ENCODE assay signal across 10 cellular contexts in genomic region chr14:95255487-95255886, GRCh38.
DNase-seq lines count a peak whose midpoint lies in the region; ATAC-seq and TF ChIP-seq lines count a peak whose summit lies in the region.
"Had no signal": no experiment of that assay in that cellular context is flagged by ENCODE, and none has a peak within 500 bp of the region (broad histone marks: within the 10 kb centered on the region; RNA-seq: fewer than 3 reads in every experiment).

No MANE protein-coding gene starts in this region.

- H3K27me3 Mint-ChIP-seq in CD4-positive, alpha-beta memory T cell = peaks cover 0 to 3% of the 10 kb centered on the region in 2 donors
- H3K27me3 Mint-ChIP-seq: activated B cell treated with CpG ODN at 0.5 μM for 24 hours had no signal

- H3K27me3 ChIP-seq in heart left ventricle (peaks cover 0 to 3% (median 0%) of the 10 kb centered on the region in 9 donors), dorsolateral prefrontal cortex (no peaks in the 10 kb centered on the region)
- no peaks in the 10 kb centered on the region for H3K27me3 ChIP-seq in CD4-positive, alpha-beta memory T cell (ENCODE audit: insufficient read depth, low read length)

- no peak for TF ChIP-seq POLR2A in heart left ventricle (IDR thresholded peaks at IDR 0.05)

- DNase-seq in heart left ventricle (peak in 3 of 5 donors; percentile 48 to 58 (median 50)), Right ventricle myocardium inferior (ENCODE audit: missing footprints) (no peak), NCI-H345 (lab: John Stamatoyannopoulos, UW) (peak; percentile 95), dorsolateral prefrontal cortex (no peak), omental fat pad (ENCODE audit: low spot score) (no peak), GF-D8 (lab: John Stamatoyannopoulos, UW) (no peak)
- no peak for DNase-seq in CD4-positive, alpha-beta memory T cell
- DNase-seq: activated B cell treated with CpG ODN at 0.5 μM for 24 hours, DND-41 had no signal

- POLR2A ChIA-PET in CD4-positive, alpha-beta memory T cell (lab: Charles Lee; ENCODE audit: partially characterized antibody) = no interaction called here

- 40 to 48% (median 41%) methylated on average over 6 of the region's 6 CpGs for WGBS in heart left ventricle, 4 donors

- intact Hi-C loops in heart left ventricle (cut with DNase I) = loop anchor here in 1 of 10 donors (5.0 kb wide), 1 partner anchor 67 kb away; no protein-coding TSS in a partner anchor
- intact Hi-C loops in Right ventricle myocardium inferior (cut with DNase I) = no loop called here
- intact Hi-C loops in dorsolateral prefrontal cortex (cut with DNase I) = loop anchor here in 1 of 2 donors (5.0 kb wide), 1 partner anchor 37 kb away; no protein-coding TSS in a partner anchor
- intact Hi-C loops in CD4-positive, alpha-beta memory T cell (cut with micrococcal nuclease) = no loop called here

- peaks cover 6 to 44% (median 13%) of the 10 kb centered on the region in 12 donors for H3K4me1 ChIP-seq in heart left ventricle
- no peaks in the 10 kb centered on the region for H3K4me1 ChIP-seq in CD4-positive, alpha-beta memory T cell (ENCODE audit: insufficient read depth, low read length)

- TF ChIP-seq CTCF in heart left ventricle (IDR thresholded peaks at IDR 0.05) (no peak), dorsolateral prefrontal cortex (IDR thresholded peaks at IDR 0.05 in 54 of 56, conservative IDR thresholded peaks at IDR 0.05 in 2 of 56; ENCODE audit: low read depth in 1 of 56, partially characterized antibody in 56 of 56) (no peak), omental fat pad (IDR thresholded peaks at IDR 0.05) (no peak)

- no peaks in the 10 kb centered on the region for H3K9me3 Mint-ChIP-seq in CD4-positive, alpha-beta memory T cell
- H3K9me3 Mint-ChIP-seq: activated B cell treated with CpG ODN at 0.5 μM for 24 hours had no signal

- H3K9me3 ChIP-seq in heart left ventricle = no peaks in the 10 kb centered on the region
- no peaks in the 10 kb centered on the region for H3K9me3 ChIP-seq in CD4-positive, alpha-beta memory T cell (ENCODE audit: control insufficient read depth in 1 of 2, low read length in 2 of 2)

- no peak overlapping the region for H3K4me3 Mint-ChIP-seq in CD4-positive, alpha-beta memory T cell
- H3K4me3 Mint-ChIP-seq: activated B cell treated with CpG ODN at 0.5 μM for 24 hours had no signal

- no peaks in the 10 kb centered on the region for H3K4me1 Mint-ChIP-seq in CD4-positive, alpha-beta memory T cell

- H3K27ac ChIP-seq in heart left ventricle (no peak overlapping the region), dorsolateral prefrontal cortex (peak overlapping the region in 46 of 59 donors; percentile 12 to 87 (median 70))
- H3K27ac ChIP-seq in CD4-positive, alpha-beta memory T cell (ENCODE audit: low read depth, low read length) = no peak overlapping the region

- no peak overlapping the region for H3K4me3 ChIP-seq in heart left ventricle
- H3K4me3 ChIP-seq in dorsolateral prefrontal cortex = peak overlapping the region in 1 of 59 donors; percentile 3
- H3K4me3 ChIP-seq in CD4-positive, alpha-beta memory T cell (ENCODE audit: low read length in 2 of 2) = no peak overlapping the region

- CTCF ChIA-PET in CD4-positive, alpha-beta memory T cell (lab: Charles Lee; ENCODE audit: partially characterized antibody) = no interaction called here

- H3K36me3 Mint-ChIP-seq in CD4-positive, alpha-beta memory T cell = no peaks in the 10 kb centered on the region

- ATAC-seq in heart left ventricle (peak in 3 of 4 donors; percentile 41 to 55 (median 55)), Right ventricle myocardium inferior (no peak), omental fat pad (ENCODE audit: low FRiP score) (peak; percentile 63), GM21619 (IDR thresholded peaks at IDR 0.05; ENCODE audit: unreplicated experiment) (no peak)

- no peaks in the 10 kb centered on the region for H3K36me3 ChIP-seq in heart left ventricle
- H3K36me3 ChIP-seq in CD4-positive, alpha-beta memory T cell (ENCODE audit: insufficient read depth, low read length) = no peaks in the 10 kb centered on the region

- no peak overlapping the region for H3K27ac Mint-ChIP-seq in CD4-positive, alpha-beta memory T cell
- H3K27ac Mint-ChIP-seq: activated B cell treated with CpG ODN at 0.5 μM for 24 hours had no signal

Comparison
In these comparisons a context has a peak if more than half of its experiments do, and no peak if none do; other contexts are left out.
1. ATAC-seq: peak in heart left ventricle (3 of 4) and omental fat pad (single experiment); none in Right ventricle myocardium inferior (single experiment) and GM21619 (single experiment).
2. DNase-seq: peak in heart left ventricle (3 of 5) and NCI-H345 (single experiment); none in Right ventricle myocardium inferior (single experiment), dorsolateral prefrontal cortex (0 of 10), omental fat pad (single experiment), GF-D8 (single experiment) and CD4-positive, alpha-beta memory T cell (0 of 5).
3. H3K27ac ChIP-seq: peak in dorsolateral prefrontal cortex (46 of 59); none in heart left ventricle (0 of 12) and CD4-positive, alpha-beta memory T cell (single experiment).